In the genomic region with DNA sequence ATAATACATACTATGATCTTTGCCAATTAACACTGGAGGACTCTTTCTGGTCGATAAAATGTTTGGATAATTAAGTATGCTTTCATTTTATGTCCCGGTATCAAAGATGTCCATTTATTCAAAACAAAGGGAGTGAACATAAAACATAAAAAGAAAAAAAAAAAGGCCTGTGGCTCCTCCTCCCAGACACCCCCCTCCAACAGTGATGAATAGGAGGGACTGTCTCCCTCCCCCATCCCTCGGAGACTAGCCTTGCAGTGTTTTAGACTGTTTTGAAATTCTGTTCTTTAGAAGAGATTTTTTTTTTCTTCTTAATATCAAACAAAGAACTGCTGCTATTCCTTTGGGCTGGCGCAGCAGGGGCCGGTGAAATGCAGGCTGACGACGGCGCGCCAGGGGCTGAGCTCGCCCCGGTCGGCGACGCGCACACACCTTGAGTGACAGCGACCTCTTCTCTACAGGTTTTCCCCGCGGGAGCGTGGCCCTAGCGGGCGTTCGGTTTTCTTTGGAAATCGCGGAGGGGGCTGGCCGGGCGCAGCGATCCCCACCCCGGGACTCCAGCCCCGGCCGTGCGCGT, we compare ENCODE assay signal across 8 cellular contexts. TPM values are rescaled to one million over a fixed set of nuclear protein-coding genes. Genes with fewer than 3 reads are reported as not detected.
DNase-seq lines count a peak whose midpoint lies in the region; ATAC-seq and TF ChIP-seq lines count a peak whose summit lies in the region.

A gene with protein sequence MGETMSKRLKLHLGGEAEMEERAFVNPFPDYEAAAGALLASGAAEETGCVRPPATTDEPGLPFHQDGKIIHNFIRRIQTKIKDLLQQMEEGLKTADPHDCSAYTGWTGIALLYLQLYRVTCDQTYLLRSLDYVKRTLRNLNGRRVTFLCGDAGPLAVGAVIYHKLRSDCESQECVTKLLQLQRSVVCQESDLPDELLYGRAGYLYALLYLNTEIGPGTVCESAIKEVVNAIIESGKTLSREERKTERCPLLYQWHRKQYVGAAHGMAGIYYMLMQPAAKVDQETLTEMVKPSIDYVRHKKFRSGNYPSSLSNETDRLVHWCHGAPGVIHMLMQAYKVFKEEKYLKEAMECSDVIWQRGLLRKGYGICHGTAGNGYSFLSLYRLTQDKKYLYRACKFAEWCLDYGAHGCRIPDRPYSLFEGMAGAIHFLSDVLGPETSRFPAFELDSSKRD (plus strand): TSS at position 235 of the 577 bp plus-strand sequence. CDS start 689 bp downstream, outside the sequence.

- peak; percentile 36 for DNase-seq in DMS153 treated with DMSO at 0.1 percent for 48 hours (lab: John Stamatoyannopoulos, UW; ENCODE audit: unreplicated experiment)
- no peak for DNase-seq in HT1080 (ENCODE audit: low read depth)
- peak; percentile 50 for DNase-seq in SHP77 treated with DMSO at 0.1 percent for 48 hours (lab: John Stamatoyannopoulos, UW)
- peak; percentile 49 for DNase-seq in cardiac fibroblast (ENCODE audit: low read depth in 2 of 2)
- peak in 1 of 2 donors; percentile 40 for DNase-seq in left colon
- DNase-seq in stimulated activated CD4-positive, alpha-beta T cell treated with anti-CD3 and anti-CD28 coated beads, Interleukin-2, amount 100 ng/mL, for 48 hours = peak; percentile 38 to 45
- no peak for DNase-seq in glomerular visceral epithelial cell (ENCODE audit: extremely low spot score)

- TF ChIP-seq CTCF in cardiac fibroblast (IDR thresholded peaks at IDR 0.05; ENCODE audit: low read depth, low read length) = no peak

- peak; percentile 36 for ATAC-seq in GM21447 (IDR thresholded peaks at IDR 0.05; ENCODE audit: unreplicated experiment)
- ATAC-seq in left colon = peak; percentile 2

- intact Hi-C loops in left colon (cut with DNase I, micrococcal nuclease) = no loop called here

- peak within 1 kb of the TSS; percentile 82 to 89 for H3K4me3 ChIP-seq in cardiac fibroblast (replicated peaks in 1 of 2; ENCODE audit: low read depth in 2 of 2, low read length in 2 of 2)

RNA-seq across cellular contexts. Expression of the gene that starts here (rescaled TPM):
- total RNA-seq in HT1080 (2014; rRNA removed; shearing (Covaris generic)) = 19.6 and 28.6 TPM in 2 replicates
- 16.0 and 17.4 TPM in 2 replicates for polyA plus RNA-seq in HT1080 (2015; cell fraction: cytosol; rRNA removed)
- polyA plus RNA-seq in HT1080 (2015; cell fraction: nucleus; rRNA removed) = 14.9 and 17.4 TPM in 2 replicates
- 10 to 100 TPM; 14.6 to 17.9 TPM for total RNA-seq in left colon

Comparison
In these comparisons a context has a peak if more than half of its experiments do, and no peak if none do; other contexts are left out.
1. DNase-seq: peak in DMS153 treated with DMSO at 0.1 percent for 48 hours (single experiment), SHP77 treated with DMSO at 0.1 percent for 48 hours (single experiment), cardiac fibroblast (2 of 2) and stimulated activated CD4-positive, alpha-beta T cell treated with anti-CD3 and anti-CD28 coated beads, Interleukin-2, amount 100 ng/mL, for 48 hours (2 of 2); none in HT1080 (single experiment) and glomerular visceral epithelial cell (single experiment).